ENCODE assay signal across 16 cellular contexts in the genomic region with DNA sequence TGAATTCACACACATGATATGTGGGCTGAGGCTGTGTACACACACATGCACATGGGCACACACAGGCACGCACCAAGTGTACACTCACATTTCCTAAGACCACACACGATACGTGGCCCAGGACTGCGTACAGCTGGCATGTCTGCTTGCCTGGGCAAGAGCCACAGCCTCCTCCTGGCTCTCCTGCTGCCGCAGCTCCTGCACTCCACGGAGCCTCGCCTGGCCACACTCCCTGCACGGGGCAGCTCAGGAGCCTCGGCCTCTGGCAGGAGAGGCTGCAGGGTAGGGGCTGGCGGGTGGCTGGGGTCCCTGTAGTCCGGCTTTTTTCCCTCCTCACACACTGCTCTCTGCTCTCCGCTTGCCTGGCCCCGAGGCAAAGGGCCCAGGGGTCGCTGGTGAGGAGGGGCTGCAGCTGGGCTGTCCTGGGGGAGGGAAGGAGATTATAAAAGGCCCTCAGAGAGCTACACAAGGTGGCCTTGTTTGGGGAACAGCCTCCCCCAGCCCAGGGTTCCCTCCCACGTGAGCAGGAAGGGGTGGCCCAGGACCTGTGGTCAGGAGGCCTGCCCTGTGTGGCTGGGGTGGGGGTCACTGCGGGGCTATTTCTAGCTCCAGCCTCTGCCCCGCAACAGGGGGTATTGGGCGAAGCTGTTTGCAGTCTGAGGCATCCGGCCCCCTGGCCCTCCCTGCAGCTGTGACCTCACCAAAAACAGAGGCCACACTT.
DNase-seq lines count a peak whose midpoint lies in the region; ATAC-seq and TF ChIP-seq lines count a peak whose summit lies in the region.
"Had no signal": no experiment of that assay in that cellular context is flagged by ENCODE, and none has a peak within 500 bp of the region (broad histone marks: within the 10 kb centered on the region; RNA-seq: fewer than 3 reads in every experiment).

No MANE protein-coding gene starts in this region.

- H3K4me1 ChIP-seq in RWPE2 (ENCODE audit: insufficient read depth, poor library complexity, severe bottlenecking) (peaks cover 29% of the 10 kb centered on the region), endodermal cell (ENCODE audit: control insufficient read depth, insufficient read depth, low read length) (peaks cover 11% of the 10 kb centered on the region), stomach (peaks cover 0 to 14% (median 7%) of the 10 kb centered on the region in 4 donors)
- H3K4me1 ChIP-seq in naive thymus-derived CD4-positive, alpha-beta T cell (ENCODE audit: control insufficient read depth in 2 of 2, insufficient read depth in 2 of 2, low read length in 2 of 2): peaks cover 0 to 7% of the 10 kb centered on the region in 2 donors
- H3K4me1 ChIP-seq: adrenal gland, psoas muscle had no signal

- H3K27me3 Mint-ChIP-seq in endodermal cell (ENCODE audit: insufficient read depth): no peaks in the 10 kb centered on the region
- peaks cover 0 to 13% (median 5%) of the 10 kb centered on the region in 5 donors for H3K27me3 Mint-ChIP-seq in naive thymus-derived CD4-positive, alpha-beta T cell

- H3K27me3 ChIP-seq in RWPE2 (ENCODE audit: insufficient read depth, poor library complexity, severe bottlenecking) (no peaks in the 10 kb centered on the region), endodermal cell (ENCODE audit: control insufficient read depth, insufficient read depth, low read length, poor library complexity, severe bottlenecking) (no peaks in the 10 kb centered on the region), stomach (peaks cover 0 to 74% (median 30%) of the 10 kb centered on the region in 3 donors)
- H3K27me3 ChIP-seq in naive thymus-derived CD4-positive, alpha-beta T cell (ENCODE audit: control insufficient read depth in 2 of 2, insufficient read depth in 2 of 2, low read length in 2 of 2): no peaks in the 10 kb centered on the region
- H3K27me3 ChIP-seq: adrenal gland had no signal

- H3K4me3 ChIP-seq in RWPE2 (ENCODE audit: severe bottlenecking): no peak overlapping the region
- H3K4me3 ChIP-seq in endodermal cell (ENCODE audit: low read length): no peak overlapping the region
- no peak overlapping the region for H3K4me3 ChIP-seq in naive thymus-derived CD4-positive, alpha-beta T cell (ENCODE audit: low read length)
- H3K4me3 ChIP-seq in stomach: no peak overlapping the region
- H3K4me3 ChIP-seq: adrenal gland, psoas muscle had no signal

- intact Hi-C loops in naive thymus-derived CD4-positive, alpha-beta T cell (cut with micrococcal nuclease): no loop called here
- intact Hi-C loops in stomach (cut with DNase I; ENCODE audit: low total_unique reads): no loop called here

- peak overlapping the region; percentile 87 for H3K27ac ChIP-seq in RWPE2 (ENCODE audit: poor library complexity, severe bottlenecking)
- H3K27ac ChIP-seq in endodermal cell (ENCODE audit: low read depth, low read length): peak overlapping the region; percentile 36
- no peak overlapping the region for H3K27ac ChIP-seq in naive thymus-derived CD4-positive, alpha-beta T cell (ENCODE audit: low read depth, low read length)
- H3K27ac ChIP-seq in stomach: no peak overlapping the region
- H3K27ac ChIP-seq: adrenal gland, KMS-11, psoas muscle had no signal

- H3K4me3 Mint-ChIP-seq in endodermal cell: peak overlapping the region; percentile 29
- no peak overlapping the region for H3K4me3 Mint-ChIP-seq in naive thymus-derived CD4-positive, alpha-beta T cell
- H3K4me3 Mint-ChIP-seq: activated B cell treated with CpG ODN at 0.5 μM for 24 hours; memory B cell; stimulated activated effector memory CD8-positive, alpha-beta T cell treated with anti-CD3 and anti-CD28 coated beads, Interleukin-12 subunit alpha, Interleukin-12 subunit beta, amount 100 ng/mL, for 72 hours had no signal

- peak overlapping the region; percentile 11 for H3K9ac ChIP-seq in endodermal cell (ENCODE audit: extremely low read depth, low read length, poor library complexity, severe bottlenecking)
- H3K9ac ChIP-seq: KMS-11 had no signal

- peaks cover 29% of the 10 kb centered on the region for H3K4me1 Mint-ChIP-seq in endodermal cell
- H3K4me1 Mint-ChIP-seq in naive thymus-derived CD4-positive, alpha-beta T cell: peaks cover 0 to 9% (median 5%) of the 10 kb centered on the region in 7 donors

- ATAC-seq in RWPE2 (ENCODE audit: low read depth) (peak; percentile 32), GM21717 (IDR thresholded peaks at IDR 0.05; ENCODE audit: unreplicated experiment) (no peak)
- ATAC-seq in naive thymus-derived CD4-positive, alpha-beta T cell: no peak
- ATAC-seq: stimulated activated effector memory CD8-positive, alpha-beta T cell treated with anti-CD3 and anti-CD28 coated beads, Interleukin-12 subunit alpha, Interleukin-12 subunit beta, amount 100 ng/mL, for 72 hours had no signal

- POLR2A ChIA-PET in naive thymus-derived CD4-positive, alpha-beta T cell (lab: Charles Lee): interaction anchor here (1.6 kb wide), 1 partner anchor 18 kb away, joined by 4 read pairs; no protein-coding TSS in a partner anchor

- no peaks in the 10 kb centered on the region for H3K36me3 Mint-ChIP-seq in endodermal cell (ENCODE audit: low read depth)
- H3K36me3 Mint-ChIP-seq in naive thymus-derived CD4-positive, alpha-beta T cell: no peaks in the 10 kb centered on the region
- H3K36me3 Mint-ChIP-seq: memory B cell had no signal

- WGBS in endodermal cell (ENCODE audit: insufficient coverage in 1 of 2, insufficient read length in 1 of 2), 2 experiments: 69 to 77% methylated on average over 4 to 19 of the region's 19 CpGs
- WGBS in stomach, 5 donors: 18 to 37% (median 33%) methylated on average over 15 to 19 of the region's 19 CpGs

- H3K9me3 ChIP-seq in RWPE2 (ENCODE audit: severe bottlenecking) (no peaks in the 10 kb centered on the region), endodermal cell (ENCODE audit: control insufficient read depth, low read length) (no peaks in the 10 kb centered on the region), stomach (no peaks in the 10 kb centered on the region)
- peaks cover 0 to 10% (median 0%) of the 10 kb centered on the region in 3 experiments for H3K9me3 ChIP-seq in naive thymus-derived CD4-positive, alpha-beta T cell (ENCODE audit: control insufficient read depth in 2 of 3, low read length in 3 of 3)
- H3K9me3 ChIP-seq: adrenal gland, psoas muscle had no signal

- CTCF ChIA-PET in naive thymus-derived CD4-positive, alpha-beta T cell (lab: Charles Lee): no interaction called here

- H3K9me3 Mint-ChIP-seq in endodermal cell: no peaks in the 10 kb centered on the region
- peaks cover 0 to 13% (median 3%) of the 10 kb centered on the region in 11 donors for H3K9me3 Mint-ChIP-seq in naive thymus-derived CD4-positive, alpha-beta T cell
- H3K9me3 Mint-ChIP-seq: activated B cell treated with CpG ODN at 0.5 μM for 24 hours; stimulated activated effector memory CD8-positive, alpha-beta T cell treated with anti-CD3 and anti-CD28 coated beads, Interleukin-12 subunit alpha, Interleukin-12 subunit beta, amount 100 ng/mL, for 72 hours had no signal

- H3K27ac Mint-ChIP-seq in endodermal cell: peak overlapping the region; percentile 72
- no peak overlapping the region for H3K27ac Mint-ChIP-seq in naive thymus-derived CD4-positive, alpha-beta T cell
- H3K27ac Mint-ChIP-seq: activated B cell treated with CpG ODN at 0.5 μM for 24 hours; memory B cell; stimulated activated effector memory CD8-positive, alpha-beta T cell treated with anti-CD3 and anti-CD28 coated beads, Interleukin-12 subunit alpha, Interleukin-12 subunit beta, amount 100 ng/mL, for 72 hours had no signal

- TF ChIP-seq POLR2A in stomach (IDR thresholded peaks at IDR 0.05): no peak

- DNase-seq in COLO829 (ENCODE audit: low spot score) (peak; percentile 25), RWPE2 (ENCODE audit: low spot score) (no peak), endodermal cell (peak; percentile 81), nucleus accumbens (lab: John Stamatoyannopoulos, UW) (peak in 54 of 56 donors; percentile 42 to 97 (median 88)), NCI-H510A treated with DMSO at 0.1 percent for 48 hours (lab: John Stamatoyannopoulos, UW) (no peak), stomach (no peak)
- no peak for DNase-seq in naive thymus-derived CD4-positive, alpha-beta T cell
- DNase-seq: activated B cell treated with CpG ODN at 0.5 μM for 24 hours, adrenal gland, NCI-H774, psoas muscle, SHP77 treated with DMSO at 0.1 percent for 48 hours had no signal

- no peak for TF ChIP-seq CTCF in RWPE2 (IDR thresholded peaks at IDR 0.05; ENCODE audit: poor library complexity, severe bottlenecking)
- TF ChIP-seq CTCF in endodermal cell (conservative IDR thresholded peaks at IDR 0.05): no peak
- TF ChIP-seq CTCF in stomach (IDR thresholded peaks at IDR 0.05): no peak

- H3K36me3 ChIP-seq in RWPE2 (ENCODE audit: low read depth): no peaks in the 10 kb centered on the region
- no peaks in the 10 kb centered on the region for H3K36me3 ChIP-seq in endodermal cell (ENCODE audit: control insufficient read depth, insufficient read depth, low read length)
- no peaks in the 10 kb centered on the region for H3K36me3 ChIP-seq in naive thymus-derived CD4-positive, alpha-beta T cell (ENCODE audit: control insufficient read depth in 2 of 3, insufficient read depth in 3 of 3, low read length in 3 of 3)
- no peaks in the 10 kb centered on the region for H3K36me3 ChIP-seq in stomach
- H3K36me3 ChIP-seq: adrenal gland had no signal

- no peak for TF ChIP-seq EP300 in stomach (IDR thresholded peaks at IDR 0.05)

Comparison
In these comparisons a context has a peak if more than half of its experiments do, and no peak if none do; other contexts are left out.
1. DNase-seq: peak in COLO829 (single experiment), endodermal cell (single experiment) and nucleus accumbens (54 of 56); none in RWPE2 (single experiment), NCI-H510A treated with DMSO at 0.1 percent for 48 hours (single experiment), naive thymus-derived CD4-positive, alpha-beta T cell (0 of 9) and stomach (single experiment).
2. H3K27ac ChIP-seq: peak in RWPE2 (single experiment) and endodermal cell (single experiment); none in naive thymus-derived CD4-positive, alpha-beta T cell (single experiment) and stomach (0 of 5).